In the genomic region with DNA sequence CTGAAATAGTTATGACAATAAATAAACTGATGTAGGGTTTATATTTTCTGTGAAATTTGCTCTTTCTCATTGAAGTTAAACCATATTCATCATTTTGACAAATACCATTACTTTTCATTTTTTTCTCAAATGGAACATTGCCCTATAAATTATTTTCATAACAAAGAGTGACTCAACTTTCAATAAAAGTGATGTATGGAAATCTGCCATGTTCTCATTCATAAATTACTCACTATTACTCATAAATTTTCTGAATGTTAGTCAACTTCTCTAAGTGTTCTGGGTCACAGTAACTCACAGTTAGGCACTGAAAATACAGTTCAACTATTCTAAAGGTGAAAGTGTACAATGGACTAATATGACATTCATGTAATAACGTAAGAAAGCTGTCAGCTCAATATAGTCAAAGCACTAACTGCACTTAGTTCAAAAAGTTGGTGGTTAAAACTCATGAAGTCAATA, we compare ENCODE assay signal across 11 cellular contexts. TPM values are rescaled to one million over a fixed set of nuclear protein-coding genes. Genes with fewer than 3 reads are reported as not detected.
A peak's percentile ranks its signal among the peaks of the same experiment; 100 is the strongest.
DNase-seq lines count a peak whose midpoint lies in the region; ATAC-seq and TF ChIP-seq lines count a peak whose summit lies in the region.
"Had no signal": no experiment of that assay in that cellular context is flagged by ENCODE, and none has a peak within 500 bp of the region (broad histone marks: within the 10 kb centered on the region; RNA-seq: fewer than 3 reads in every experiment).

No MANE protein-coding gene starts in this region.

- no peak overlapping the region for H3K27ac ChIP-seq in neural progenitor cell
- H3K27ac ChIP-seq: gastrocnemius medialis had no signal

- H3K36me3 Mint-ChIP-seq in activated naive CD8-positive, alpha-beta T cell treated with anti-CD3 and anti-CD28 coated beads, Interleukin-2, amount 50 U/mL, for 24 hours (ENCODE audit: low read depth): no peaks in the 10 kb centered on the region
- H3K36me3 Mint-ChIP-seq in osteocyte (ENCODE audit: unreplicated experiment): no peaks in the 10 kb centered on the region
- H3K36me3 Mint-ChIP-seq in neural progenitor cell: no peaks in the 10 kb centered on the region
- H3K36me3 Mint-ChIP-seq: mesothelial cell of epicardium, type B pancreatic cell had no signal

- H3F3A ChIP-seq in neural progenitor cell (ENCODE audit: low read depth): no peaks in the 10 kb centered on the region

- H3K9me3 Mint-ChIP-seq in activated naive CD8-positive, alpha-beta T cell treated with anti-CD3 and anti-CD28 coated beads, Interleukin-2, amount 50 U/mL, for 24 hours: no peaks in the 10 kb centered on the region
- H3K9me3 Mint-ChIP-seq in osteocyte (ENCODE audit: unreplicated experiment) (no peaks in the 10 kb centered on the region), neural progenitor cell (no peaks in the 10 kb centered on the region)
- H3K9me3 Mint-ChIP-seq: mesothelial cell of epicardium, type B pancreatic cell had no signal

- peaks cover 36% of the 10 kb centered on the region for H3K4me1 Mint-ChIP-seq in activated naive CD8-positive, alpha-beta T cell treated with anti-CD3 and anti-CD28 coated beads, Interleukin-2, amount 50 U/mL, for 24 hours
- H3K4me1 Mint-ChIP-seq in osteocyte (ENCODE audit: unreplicated experiment) (peaks cover 18% of the 10 kb centered on the region), neural progenitor cell (no peaks in the 10 kb centered on the region)
- H3K4me1 Mint-ChIP-seq: mesothelial cell of epicardium had no signal

- no peak for DNase-seq in activated naive CD8-positive, alpha-beta T cell treated with anti-CD3 and anti-CD28 coated beads, Interleukin-2, amount 50 U/mL, for 24 hours
- DNase-seq in osteocyte (ENCODE audit: extremely low spot score, unreplicated experiment): no peak
- no peak for DNase-seq in neural progenitor cell (ENCODE audit: low spot score)
- no peak for DNase-seq in NCI-H1092 treated with DMSO at 0.1 percent for 48 hours (lab: John Stamatoyannopoulos, UW)
- DNase-seq: gastrocnemius medialis had no signal

- H3K27ac Mint-ChIP-seq in activated naive CD8-positive, alpha-beta T cell treated with anti-CD3 and anti-CD28 coated beads, Interleukin-2, amount 50 U/mL, for 24 hours: peak overlapping the region; percentile 94
- H3K27ac Mint-ChIP-seq in osteocyte (ENCODE audit: unreplicated experiment) (peak overlapping the region; percentile 61), neural progenitor cell (no peak overlapping the region)
- H3K27ac Mint-ChIP-seq: mesothelial cell of epicardium had no signal

- H3K9ac ChIP-seq in neural progenitor cell: no peak overlapping the region

- no peaks in the 10 kb centered on the region for H3K4me1 ChIP-seq in neural progenitor cell
- H3K4me1 ChIP-seq: gastrocnemius medialis had no signal

- H2AFZ ChIP-seq in neural progenitor cell (replicated peaks): no peak overlapping the region

- no peak overlapping the region for H3K4me2 ChIP-seq in neural progenitor cell

- no peaks in the 10 kb centered on the region for H3K79me2 ChIP-seq in neural progenitor cell (ENCODE audit: low read depth)

- peak; percentile 63 for ATAC-seq in GM18520 (IDR thresholded peaks at IDR 0.05; ENCODE audit: unreplicated experiment)
- peak; percentile 38 for ATAC-seq in HG03159 (IDR thresholded peaks at IDR 0.05; ENCODE audit: unreplicated experiment)
- peak; percentile 96 for ATAC-seq in activated naive CD8-positive, alpha-beta T cell treated with anti-CD3 and anti-CD28 coated beads, Interleukin-2, amount 50 U/mL, for 24 hours
- ATAC-seq in GM18519 (IDR thresholded peaks at IDR 0.05; ENCODE audit: low FRiP score, unreplicated experiment): no peak
- no peak for ATAC-seq in HG02840 (IDR thresholded peaks at IDR 0.05; ENCODE audit: low FRiP score, unreplicated experiment)
- ATAC-seq: gastrocnemius medialis had no signal

- no peaks in the 10 kb centered on the region for H4K20me1 ChIP-seq in neural progenitor cell (ENCODE audit: low read depth)

- no peak overlapping the region for H3K4me3 ChIP-seq in neural progenitor cell
- H3K4me3 ChIP-seq: gastrocnemius medialis had no signal

- peaks cover 12% of the 10 kb centered on the region for H3K27me3 Mint-ChIP-seq in activated naive CD8-positive, alpha-beta T cell treated with anti-CD3 and anti-CD28 coated beads, Interleukin-2, amount 50 U/mL, for 24 hours
- no peaks in the 10 kb centered on the region for H3K27me3 Mint-ChIP-seq in osteocyte (ENCODE audit: unreplicated experiment)
- H3K27me3 Mint-ChIP-seq in neural progenitor cell (ENCODE audit: insufficient read depth, low read depth): peaks cover 7% of the 10 kb centered on the region

- no peaks in the 10 kb centered on the region for H3K27me3 ChIP-seq in neural progenitor cell
- H3K27me3 ChIP-seq: gastrocnemius medialis had no signal

- H3K4me3 Mint-ChIP-seq in activated naive CD8-positive, alpha-beta T cell treated with anti-CD3 and anti-CD28 coated beads, Interleukin-2, amount 50 U/mL, for 24 hours: peak overlapping the region; percentile 64
- H3K4me3 Mint-ChIP-seq in osteocyte (ENCODE audit: unreplicated experiment) (no peak overlapping the region), neural progenitor cell (no peak overlapping the region)
- H3K4me3 Mint-ChIP-seq: mesothelial cell of epicardium, type B pancreatic cell had no signal

- no peaks in the 10 kb centered on the region for H3K9me3 ChIP-seq in neural progenitor cell (ENCODE audit: low read depth)
- H3K9me3 ChIP-seq: gastrocnemius medialis had no signal

- TF ChIP-seq CTCF in osteocyte (IDR thresholded peaks at IDR 0.05) (no peak), neural progenitor cell (IDR thresholded peaks at IDR 0.05) (no peak)

- H3K36me3 ChIP-seq in neural progenitor cell: no peaks in the 10 kb centered on the region
- H3K36me3 ChIP-seq: gastrocnemius medialis had no signal

RNA-seq across cellular contexts. Expression of a gene that starts 19.0 kb away (rescaled TPM):
- 0.86 and 1.6 TPM in 2 replicates for total RNA-seq in osteocyte
- total RNA-seq in neural progenitor cell (ENCODE audit: low replicate concordance): 0.06 TPM in 1 of 2 replicates, not detected in the other

RNA-seq across cellular contexts. Expression of a gene that starts 35.9 kb away (rescaled TPM):
- total RNA-seq in osteocyte (132 and 134 TPM in 2 replicates), neural progenitor cell (ENCODE audit: low replicate concordance) (99.0 and 133 TPM in 2 replicates)

Comparison
In these comparisons a context has a peak if more than half of its experiments do, and no peak if none do; other contexts are left out.
1. ATAC-seq: peak in GM18520 (single experiment), HG03159 (single experiment) and activated naive CD8-positive, alpha-beta T cell treated with anti-CD3 and anti-CD28 coated beads, Interleukin-2, amount 50 U/mL, for 24 hours (single experiment); none in GM18519 (single experiment) and HG02840 (single experiment).